21 cellular contexts compared by ENCODE assay signal in genomic region chr2:221774136-221774535, GRCh38.
DNase-seq lines count a peak whose midpoint lies in the region; ATAC-seq and TF ChIP-seq lines count a peak whose summit lies in the region.
"Had no signal": no experiment of that assay in that cellular context is flagged by ENCODE, and none has a peak within 500 bp of the region (broad histone marks: within the 10 kb centered on the region; RNA-seq: fewer than 3 reads in every experiment).

No MANE protein-coding gene starts in this region.

- H3K9ac ChIP-seq in neural cell (ENCODE audit: low read length) = no peak overlapping the region
- H3K9ac ChIP-seq: BLaER1 treated with 17β-estradiol and CSF1 and Interleukin-3, amounts not matched to agents 10 nM and 100 nM had no signal

- no peaks in the 10 kb centered on the region for H3K36me3 ChIP-seq in HAP-1 (replicated peaks)
- no peaks in the 10 kb centered on the region for H3K36me3 ChIP-seq in neural cell (ENCODE audit: insufficient read depth, low read length)
- H3K36me3 ChIP-seq: BE2C; BLaER1 treated with 17β-estradiol and CSF1 and Interleukin-3, amounts not matched to agents 10 nM and 100 nM had no signal

- no peaks in the 10 kb centered on the region for H4K20me1 ChIP-seq in neural cell (ENCODE audit: insufficient read depth)
- H4K20me1 ChIP-seq: BLaER1 treated with 17β-estradiol and CSF1 and Interleukin-3, amounts not matched to agents 10 nM and 100 nM had no signal

- TF ChIP-seq RAD21 in neural cell (conservative IDR thresholded peaks at IDR 0.05) = no peak

- H3K27me3 ChIP-seq in HAP-1 (ENCODE audit: low read depth) (no peaks in the 10 kb centered on the region), neural cell (ENCODE audit: insufficient read depth, low read depth, low read length) (no peaks in the 10 kb centered on the region)
- H3K27me3 ChIP-seq: BE2C; BLaER1 treated with 17β-estradiol and CSF1 and Interleukin-3, amounts not matched to agents 10 nM and 100 nM had no signal

- H3K9me3 ChIP-seq in HAP-1 (no peaks in the 10 kb centered on the region), neural cell (ENCODE audit: low read length) (no peaks in the 10 kb centered on the region)
- H3K9me3 ChIP-seq: A549; BE2C; BLaER1 treated with 17β-estradiol and CSF1 and Interleukin-3, amounts not matched to agents 10 nM and 100 nM had no signal

- peak overlapping the region; percentile 52 for H3K27ac ChIP-seq in neural cell (ENCODE audit: low read length)
- H3K27ac ChIP-seq: A549; BLaER1 treated with 17β-estradiol and CSF1 and Interleukin-3, amounts not matched to agents 10 nM and 100 nM had no signal

- DNase-seq in HAP-1 (ENCODE audit: low spot score in 2 of 2) = peak; percentile 51 to 80
- peak; percentile 34 for DNase-seq in NCI-H526 treated with DMSO at 0.1 percent for 48 hours (lab: John Stamatoyannopoulos, UW)
- no peak for DNase-seq in NCI-H2171 treated with DMSO at 0.1 percent for 48 hours (lab: John Stamatoyannopoulos, UW)
- DNase-seq in pons (ENCODE audit: low spot score) = no peak
- DNase-seq: 8988T; ACHN; AML-193; BE2C; CD4-positive, alpha-beta T cell; CD8-positive, alpha-beta memory T cell; DMS 273 treated with DMSO at 0.1 percent for 48 hours; DMS79; EL; GDM1; GOT3; HCEC 1CT had no signal

- H3F3A ChIP-seq in neural cell (ENCODE audit: insufficient read depth, low read length, poor library complexity, severe bottlenecking) = no peaks in the 10 kb centered on the region

- no peak for TF ChIP-seq CTCF in neural cell (IDR thresholded peaks at IDR 0.05; ENCODE audit: poor library complexity, severe bottlenecking)

- no peaks in the 10 kb centered on the region for H3K79me2 ChIP-seq in neural cell (replicated peaks; ENCODE audit: insufficient read depth, low read length)

- TF ChIP-seq EP300 in neural cell (conservative IDR thresholded peaks at IDR 0.05; ENCODE audit: poor library complexity, severe bottlenecking) = no peak

- ATAC-seq in HG03342 (IDR thresholded peaks at IDR 0.05; ENCODE audit: unreplicated experiment) = no peak
- ATAC-seq: A549, GM12878 had no signal

- H2AFZ ChIP-seq in neural cell (ENCODE audit: low read depth, low read length) = no peak overlapping the region

- H3K4me1 ChIP-seq in HAP-1 = peaks cover 35% of the 10 kb centered on the region
- H3K4me1 ChIP-seq: A549; BE2C; BLaER1 treated with 17β-estradiol and CSF1 and Interleukin-3, amounts not matched to agents 10 nM and 100 nM had no signal

- no peak overlapping the region for H3K4me3 ChIP-seq in HAP-1
- no peak overlapping the region for H3K4me3 ChIP-seq in neural cell (ENCODE audit: low read length)
- H3K4me3 ChIP-seq: A549; BLaER1 treated with 17β-estradiol and CSF1 and Interleukin-3, amounts not matched to agents 10 nM and 100 nM; GM12878 had no signal

- in situ Hi-C loops in HAP-1 (cut with MboI; ENCODE audit: low sequenced_read_pairs) = no loop called here

- H3K9me2 ChIP-seq in neural cell (ENCODE audit: insufficient read depth, low read length) = no peaks in the 10 kb centered on the region

- H3K4me2 ChIP-seq in neural cell (ENCODE audit: low read length) = no peak overlapping the region
- H3K4me2 ChIP-seq: BLaER1 treated with 17β-estradiol and CSF1 and Interleukin-3, amounts not matched to agents 10 nM and 100 nM had no signal

TF ChIP-seq in neural cell, 6 proteins besides CTCF, POLR2A, EP300 and RAD21:
- no peak for TF ChIP-seq POLR2AphosphoS5 (IDR thresholded peaks at IDR 0.05)
- TF ChIP-seq TAF1 (IDR thresholded peaks at IDR 0.05; ENCODE audit: low read depth) = no peak
- no peak for TF ChIP-seq REST (IDR thresholded peaks at IDR 0.05; ENCODE audit: borderline replicate concordance)
- no peak for TF ChIP-seq EZH2 (IDR thresholded peaks at IDR 0.05; ENCODE audit: borderline replicate concordance, insufficient read depth, low read length, poor library complexity, severe bottlenecking)
- TF ChIP-seq MXI1 (conservative IDR thresholded peaks at IDR 0.05; ENCODE audit: poor library complexity, severe bottlenecking) = no peak
- TF ChIP-seq SMC3 (conservative IDR thresholded peaks at IDR 0.05; ENCODE audit: poor library complexity) = no peak

Comparison
In these comparisons a context has a peak if more than half of its experiments do, and no peak if none do; other contexts are left out.
1. DNase-seq: peak in HAP-1 (2 of 2) and NCI-H526 treated with DMSO at 0.1 percent for 48 hours (single experiment); none in NCI-H2171 treated with DMSO at 0.1 percent for 48 hours (single experiment) and pons (single experiment).